Comparison of ENCODE assay signal across 1 cellular context in the genomic region with DNA sequence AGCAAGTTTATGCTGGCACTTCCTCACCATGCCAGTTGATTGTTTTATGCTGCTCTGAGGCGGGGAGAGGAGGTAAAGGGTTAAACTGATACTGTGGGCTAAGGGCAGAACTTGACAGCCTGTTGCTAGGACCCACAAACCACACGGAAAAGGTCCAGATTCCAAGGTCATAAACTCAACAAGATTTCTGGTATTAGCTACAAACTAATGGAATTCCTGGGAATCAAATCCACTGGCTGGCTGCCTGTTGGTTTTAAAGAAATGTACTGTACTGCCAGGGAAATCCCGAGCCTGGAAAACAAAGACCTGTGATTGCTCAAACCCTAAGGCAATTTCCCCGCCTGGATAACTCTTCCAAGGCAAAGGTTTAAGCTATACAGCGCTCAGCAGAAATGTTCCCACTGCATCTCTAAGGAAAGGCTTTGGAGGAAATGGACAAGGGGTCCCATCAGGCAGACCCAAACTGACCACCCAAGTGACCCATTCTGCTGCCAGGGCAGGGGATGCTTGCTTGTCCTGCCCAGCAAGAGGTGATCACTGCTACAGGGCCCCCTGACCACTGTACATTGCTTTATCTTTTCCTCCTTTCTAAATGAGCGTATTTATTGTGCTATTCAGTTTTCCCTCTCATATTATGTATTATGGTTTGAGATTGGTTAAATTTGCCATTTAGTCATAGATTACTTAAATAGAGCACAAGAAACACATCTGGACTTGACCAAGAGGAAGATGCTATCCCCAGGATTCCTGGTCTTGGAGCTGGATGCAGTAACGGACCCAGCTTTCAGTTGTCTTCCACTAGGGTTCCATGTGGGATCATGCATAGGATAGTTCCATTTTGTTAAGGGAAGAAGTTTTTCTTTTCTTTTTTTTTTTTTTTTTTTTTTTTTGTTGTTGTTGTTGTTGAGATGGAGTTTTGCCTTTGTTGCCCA.
TF ChIP-seq lines count a peak whose summit lies in the region.

No MANE protein-coding gene starts in this region.

TF ChIP-seq in Ishikawa, 13 proteins besides CTCF, POLR2A, EP300 and RAD21 (continued from another document):
- TF ChIP-seq, protein P1, sequence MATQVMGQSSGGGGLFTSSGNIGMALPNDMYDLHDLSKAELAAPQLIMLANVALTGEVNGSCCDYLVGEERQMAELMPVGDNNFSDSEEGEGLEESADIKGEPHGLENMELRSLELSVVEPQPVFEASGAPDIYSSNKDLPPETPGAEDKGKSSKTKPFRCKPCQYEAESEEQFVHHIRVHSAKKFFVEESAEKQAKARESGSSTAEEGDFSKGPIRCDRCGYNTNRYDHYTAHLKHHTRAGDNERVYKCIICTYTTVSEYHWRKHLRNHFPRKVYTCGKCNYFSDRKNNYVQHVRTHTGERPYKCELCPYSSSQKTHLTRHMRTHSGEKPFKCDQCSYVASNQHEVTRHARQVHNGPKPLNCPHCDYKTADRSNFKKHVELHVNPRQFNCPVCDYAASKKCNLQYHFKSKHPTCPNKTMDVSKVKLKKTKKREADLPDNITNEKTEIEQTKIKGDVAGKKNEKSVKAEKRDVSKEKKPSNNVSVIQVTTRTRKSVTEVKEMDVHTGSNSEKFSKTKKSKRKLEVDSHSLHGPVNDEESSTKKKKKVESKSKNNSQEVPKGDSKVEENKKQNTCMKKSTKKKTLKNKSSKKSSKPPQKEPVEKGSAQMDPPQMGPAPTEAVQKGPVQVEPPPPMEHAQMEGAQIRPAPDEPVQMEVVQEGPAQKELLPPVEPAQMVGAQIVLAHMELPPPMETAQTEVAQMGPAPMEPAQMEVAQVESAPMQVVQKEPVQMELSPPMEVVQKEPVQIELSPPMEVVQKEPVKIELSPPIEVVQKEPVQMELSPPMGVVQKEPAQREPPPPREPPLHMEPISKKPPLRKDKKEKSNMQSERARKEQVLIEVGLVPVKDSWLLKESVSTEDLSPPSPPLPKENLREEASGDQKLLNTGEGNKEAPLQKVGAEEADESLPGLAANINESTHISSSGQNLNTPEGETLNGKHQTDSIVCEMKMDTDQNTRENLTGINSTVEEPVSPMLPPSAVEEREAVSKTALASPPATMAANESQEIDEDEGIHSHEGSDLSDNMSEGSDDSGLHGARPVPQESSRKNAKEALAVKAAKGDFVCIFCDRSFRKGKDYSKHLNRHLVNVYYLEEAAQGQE (IDR thresholded peaks at IDR 0.05; ENCODE audit: low read depth), result no peak
- TF ChIP-seq, protein P2, sequence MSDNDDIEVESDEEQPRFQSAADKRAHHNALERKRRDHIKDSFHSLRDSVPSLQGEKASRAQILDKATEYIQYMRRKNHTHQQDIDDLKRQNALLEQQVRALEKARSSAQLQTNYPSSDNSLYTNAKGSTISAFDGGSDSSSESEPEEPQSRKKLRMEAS (IDR thresholded peaks at IDR 0.05), result no peak
- peak; percentile 54 for TF ChIP-seq NFIC (IDR thresholded peaks at IDR 0.05)
- TF ChIP-seq CREB1 (IDR thresholded peaks at IDR 0.05; ENCODE audit: low read depth), result no peak
